In the genomic region with DNA sequence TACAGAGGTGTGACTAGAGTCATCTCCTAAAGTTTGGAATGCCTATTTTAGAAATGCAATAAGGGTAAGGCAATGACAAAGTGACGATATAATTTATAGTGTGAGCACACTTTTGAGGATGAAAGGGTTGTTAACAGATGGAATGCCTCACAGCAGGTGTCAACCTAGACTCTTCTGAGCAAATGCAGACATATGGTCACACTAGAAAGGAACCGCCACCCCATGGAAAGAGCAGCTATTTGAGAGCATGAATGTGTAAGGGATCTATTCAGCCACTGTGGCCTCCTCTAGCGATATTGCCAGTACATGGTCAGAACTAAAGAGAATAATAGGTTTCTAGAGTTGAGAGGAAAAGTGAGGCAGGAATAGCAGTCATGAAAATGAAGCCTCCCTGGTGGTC, we compare ENCODE assay signal across 20 cellular contexts. TPM values are rescaled to one million over a fixed set of nuclear protein-coding genes. Genes with fewer than 3 reads are reported as not detected.
DNase-seq lines count a peak whose midpoint lies in the region; FAIRE-seq and TF ChIP-seq lines count a peak whose summit lies in the region.
"Had no signal": no experiment of that assay in that cellular context is flagged by ENCODE, and none has a peak within 500 bp of the region (broad histone marks: within the 10 kb centered on the region; RNA-seq: fewer than 3 reads in every experiment).

No MANE protein-coding gene starts in this region.

- H3K27me3 ChIP-seq in trophoblast cell (ENCODE audit: insufficient read depth, low read length): no peaks in the 10 kb centered on the region
- H3K27me3 ChIP-seq: BLaER1 treated with 17β-estradiol and CSF1 and Interleukin-3, amounts not matched to agents 10 nM and 100 nM; SJSA1 had no signal

- no peak overlapping the region for H4K91ac ChIP-seq in trophoblast cell (ENCODE audit: low read depth, low read length)

- no peak overlapping the region for H2BK5ac ChIP-seq in trophoblast cell (ENCODE audit: low read depth, low read length, poor library complexity)

- H2BK12ac ChIP-seq in trophoblast cell (ENCODE audit: low read length): no peak overlapping the region

- H3K27ac ChIP-seq in trophoblast cell (ENCODE audit: low read depth, low read length): no peak overlapping the region
- H3K27ac ChIP-seq: BLaER1 treated with 17β-estradiol and CSF1 and Interleukin-3, amounts not matched to agents 10 nM and 100 nM; HL-60; SJSA1 had no signal

- H3K36me3 ChIP-seq in trophoblast cell (ENCODE audit: control insufficient read depth in 1 of 2, insufficient read depth in 2 of 2, low read length in 2 of 2): peaks cover 2 to 3% of the 10 kb centered on the region in 2 experiments
- H3K36me3 ChIP-seq: BLaER1 treated with 17β-estradiol and CSF1 and Interleukin-3, amounts not matched to agents 10 nM and 100 nM had no signal

- peaks cover 2% of the 10 kb centered on the region for H3K79me2 ChIP-seq in trophoblast cell (ENCODE audit: control insufficient read depth, insufficient read depth, low read length, poor library complexity)

- DNase-seq in GM12892 (ENCODE audit: insufficient read length) (no peak), NCI-H2227 (lab: John Stamatoyannopoulos, UW; ENCODE audit: unreplicated experiment) (peak; percentile 18), cerebellar cortex (ENCODE audit: low spot score) (peak; percentile 71), trophoblast cell (no peak), NCI-H774 (lab: John Stamatoyannopoulos, UW) (no peak), NCI-H510A (lab: John Stamatoyannopoulos, UW) (no peak), T-helper 1 cell (no peak)
- DNase-seq: CD8-positive, alpha-beta memory T cell; GDM1; IMR-90; Kasumi-1; MM.1S; NCI-H1092; NCI-H1436 treated with DMSO at 0.1 percent for 48 hours; T-helper 17 cell had no signal

- H4K8ac ChIP-seq in trophoblast cell (ENCODE audit: low read depth, low read length): no peak overlapping the region

- no peak overlapping the region for H2AFZ ChIP-seq in trophoblast cell (ENCODE audit: insufficient read depth, low read length, poor library complexity)

- H3K79me1 ChIP-seq in trophoblast cell (ENCODE audit: low read length): peaks cover 9% of the 10 kb centered on the region

- peak overlapping the region; percentile 8 for H3K18ac ChIP-seq in trophoblast cell (ENCODE audit: low read length)

- H2AK5ac ChIP-seq in trophoblast cell (ENCODE audit: low read length): no peak overlapping the region

- H2BK120ac ChIP-seq in trophoblast cell (ENCODE audit: insufficient read depth, low read length, poor library complexity): no peak overlapping the region

- H4K12ac ChIP-seq in trophoblast cell (ENCODE audit: low read depth, low read length): no peak overlapping the region

- no peak overlapping the region for H3K14ac ChIP-seq in trophoblast cell (ENCODE audit: low read length)

- H3K9ac ChIP-seq in trophoblast cell (ENCODE audit: low read length): no peak overlapping the region
- H3K9ac ChIP-seq: BLaER1 treated with 17β-estradiol and CSF1 and Interleukin-3, amounts not matched to agents 10 nM and 100 nM had no signal

- H3K4me3 ChIP-seq in trophoblast cell (ENCODE audit: low read depth, low read length): no peak overlapping the region
- H3K4me3 ChIP-seq: BLaER1 treated with 17β-estradiol and CSF1 and Interleukin-3, amounts not matched to agents 10 nM and 100 nM; HAP-1; SJSA1 had no signal

- H3K4me1 ChIP-seq in trophoblast cell (ENCODE audit: control insufficient read depth in 1 of 2, insufficient read depth in 2 of 2, low read length in 2 of 2): peaks cover 6 to 12% of the 10 kb centered on the region in 2 experiments
- H3K4me1 ChIP-seq: BLaER1 treated with 17β-estradiol and CSF1 and Interleukin-3, amounts not matched to agents 10 nM and 100 nM; HAP-1 had no signal

- no CpG with 5 or more reads among the region's 3 CpGs for WGBS in trophoblast cell (ENCODE audit: extremely low coverage, insufficient coverage, insufficient read length)

- no peak overlapping the region for H3K4ac ChIP-seq in trophoblast cell (ENCODE audit: low read depth, low read length)

- H3K23ac ChIP-seq in trophoblast cell (ENCODE audit: low read length): no peak overlapping the region

- peak; percentile 9 for FAIRE-seq in GM12892 (lab: Jason Lieb, UNC)
- FAIRE-seq: HTR-8/SVneo had no signal

- no peak overlapping the region for H3K4me2 ChIP-seq in trophoblast cell (ENCODE audit: low read length)
- H3K4me2 ChIP-seq: BLaER1 treated with 17β-estradiol and CSF1 and Interleukin-3, amounts not matched to agents 10 nM and 100 nM had no signal

- TF ChIP-seq POLR2A in GM12892 (IDR thresholded peaks at IDR 0.05; ENCODE audit: low read depth, low read length): no peak

- no peaks in the 10 kb centered on the region for H3K9me3 ChIP-seq in trophoblast cell (ENCODE audit: insufficient read depth, low read depth, low read length)
- H3K9me3 ChIP-seq: BLaER1 treated with 17β-estradiol and CSF1 and Interleukin-3, amounts not matched to agents 10 nM and 100 nM; HAP-1; SJSA1 had no signal

RNA-seq across cellular contexts. Expression of gene DSG2, which starts 18.5 kb away (rescaled TPM):
- 32.9 TPM for polyA plus RNA-seq in GM12892 (2012; ENCODE audit: missing spikeins)
- 81.8 and 82.6 TPM in 2 replicates for polyA plus RNA-seq in trophoblast cell (2013)

Comparison
In these comparisons a context has a peak if more than half of its experiments do, and no peak if none do; other contexts are left out.
1. DNase-seq: peak in NCI-H2227 (single experiment) and cerebellar cortex (single experiment); none in GM12892 (single experiment), trophoblast cell (0 of 2), NCI-H774 (single experiment), NCI-H510A (single experiment) and T-helper 1 cell (0 of 5).